Comparison of ENCODE assay signal across 14 cellular contexts in the genomic region with DNA sequence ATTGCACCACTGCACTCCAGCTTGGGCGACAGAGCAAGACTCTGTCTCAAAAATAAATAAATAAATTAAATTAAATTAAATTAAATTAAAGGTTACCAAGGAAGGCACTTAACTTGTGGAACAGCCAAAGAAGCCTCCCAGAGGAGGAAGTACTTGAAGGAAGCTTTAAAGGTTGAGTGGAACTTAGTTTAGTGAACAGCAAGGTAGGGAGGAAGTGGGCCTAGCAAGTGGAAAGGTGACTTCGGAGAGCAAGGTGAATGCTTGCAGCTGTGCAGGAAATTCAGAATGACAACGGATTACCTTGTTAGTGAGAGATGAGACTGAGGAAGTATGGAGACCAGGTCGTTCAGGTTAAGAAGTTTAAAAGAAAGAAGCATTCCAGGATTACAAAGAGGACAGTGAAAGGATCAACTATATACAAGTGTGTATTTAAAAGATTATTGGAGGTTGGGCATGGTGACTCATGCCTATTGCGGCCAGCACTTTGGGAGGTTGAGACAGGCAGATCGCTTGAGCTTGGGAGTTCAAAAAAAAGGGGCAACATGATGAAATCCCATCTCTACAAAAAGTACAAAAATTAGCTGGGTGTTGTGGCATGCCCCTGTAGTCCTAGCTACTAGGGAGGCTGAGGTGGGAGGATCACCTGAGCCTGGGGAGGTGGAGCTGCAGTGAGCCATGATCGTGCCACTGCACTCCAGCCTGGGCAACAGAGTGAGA. TPM values are rescaled to one million over a fixed set of nuclear protein-coding genes. Genes with fewer than 3 reads are reported as not detected.
A peak's percentile ranks its signal among the peaks of the same experiment; 100 is the strongest.
DNase-seq lines count a peak whose midpoint lies in the region; ATAC-seq and TF ChIP-seq lines count a peak whose summit lies in the region.
"Had no signal": no experiment of that assay in that cellular context is flagged by ENCODE, and none has a peak within 500 bp of the region (broad histone marks: within the 10 kb centered on the region; RNA-seq: fewer than 3 reads in every experiment).

No MANE protein-coding gene starts in this region.

- POLR2A ChIA-PET in PC-9 (lab: Charles Lee; ENCODE audit: unreplicated experiment) = interaction anchor here (0.6 to 1.0 kb wide), 3 partner anchors 40 to 988 kb away, joined by 3 to 6 read pairs (median 3); a partner anchor contains a TSS
- POLR2A ChIA-PET in CD4-positive, alpha-beta T cell (lab: Charles Lee) = no interaction called here

- no TSS peak for BruUV-seq in PC-9 (replicated peaks; lab: Mats Ljungman, UMichigan)

- H3K36me3 Mint-ChIP-seq in HFFc6 (ENCODE audit: low read depth) = no peaks in the 10 kb centered on the region
- H3K36me3 Mint-ChIP-seq in osteocyte (ENCODE audit: unreplicated experiment) = no peaks in the 10 kb centered on the region
- no peaks in the 10 kb centered on the region for H3K36me3 Mint-ChIP-seq in CD4-positive, alpha-beta T cell (ENCODE audit: low read depth)
- H3K36me3 Mint-ChIP-seq: activated naive CD4-positive, alpha-beta T cell treated with anti-CD3 and anti-CD28 coated beads, Interleukin-2, amount 50 U/mL, for 24 hours had no signal

- peak; percentile 36 for DNase-seq in HFFc6
- DNase-seq in PC-9 = peak; percentile 22 to 80
- no peak for DNase-seq in epithelial cell of prostate (ENCODE audit: low read depth, low spot score)
- DNase-seq in osteocyte (ENCODE audit: extremely low spot score, unreplicated experiment) = no peak
- no peak for DNase-seq in NCI-H2227 (lab: John Stamatoyannopoulos, UW; ENCODE audit: unreplicated experiment)
- no peak for DNase-seq in CD4-positive, alpha-beta T cell
- no peak for DNase-seq in T-helper 2 cell
- no peak for DNase-seq in activated CD4-positive, alpha-beta T cell treated with anti-CD3 and anti-CD28 coated beads, Interleukin-2, amount 50 U/mL, for 1 hour
- DNase-seq: activated CD4-positive, alpha-beta T cell treated with anti-CD3 and anti-CD28 coated beads for 36 hours; DMS153; NCI-H1694 treated with DMSO at 0.1 percent for 48 hours; Peyer's patch had no signal

- intact Hi-C loops in PC-9 (cut with micrococcal nuclease; ENCODE audit: unreplicated experiment) = loop anchor here (10.0 kb wide), 2 partner anchors 118 to 518 kb away; a partner anchor contains a TSS
- intact Hi-C loops in CD4-positive, alpha-beta T cell (cut with DNase I, micrococcal nuclease) = loop anchor here in 1 of 2 experiments (10.0 kb wide), 1 partner anchor 98 kb away; no protein-coding TSS in a partner anchor

- H3K79me2 ChIP-seq in PC-9 (ENCODE audit: low read depth) = no peaks in the 10 kb centered on the region
- H3K79me2 ChIP-seq: parathyroid adenoma had no signal

- peak overlapping the region; percentile 72 for H3K27ac Mint-ChIP-seq in HFFc6
- peak overlapping the region; percentile 12 for H3K27ac Mint-ChIP-seq in osteocyte (ENCODE audit: unreplicated experiment)
- no peak overlapping the region for H3K27ac Mint-ChIP-seq in CD4-positive, alpha-beta T cell
- H3K27ac Mint-ChIP-seq: activated CD4-positive, alpha-beta T cell treated with anti-CD3 and anti-CD28 coated beads for 36 hours; activated naive CD4-positive, alpha-beta T cell treated with anti-CD3 and anti-CD28 coated beads, Interleukin-2, amount 50 U/mL, for 24 hours had no signal

- H3K27ac ChIP-seq in PC-9 (peak overlapping the region; percentile 100), epithelial cell of prostate (peak overlapping the region; percentile 95)
- H3K27ac ChIP-seq in CD4-positive, alpha-beta T cell (ENCODE audit: low read depth, low read length) = no peak overlapping the region
- H3K27ac ChIP-seq: parathyroid adenoma had no signal

- no peaks in the 10 kb centered on the region for H3K36me3 ChIP-seq in PC-9 (ENCODE audit: low read depth)
- H3K36me3 ChIP-seq: Peyer's patch had no signal

- H3K27me3 ChIP-seq in PC-9 (ENCODE audit: insufficient read depth, low read depth) = no peaks in the 10 kb centered on the region
- H3K27me3 ChIP-seq in CD4-positive, alpha-beta T cell (ENCODE audit: control insufficient read depth, insufficient read depth, low read length) = no peaks in the 10 kb centered on the region
- H3K27me3 ChIP-seq: Peyer's patch had no signal

- peak overlapping the region; percentile 59 for H3K4me2 ChIP-seq in PC-9

- no peak overlapping the region for H2AFZ ChIP-seq in PC-9

- no peak for TF ChIP-seq CTCF in HFFc6 (IDR thresholded peaks at IDR 0.05)
- no peak for TF ChIP-seq CTCF in PC-9 (conservative IDR thresholded peaks at IDR 0.05)
- TF ChIP-seq CTCF in osteocyte (IDR thresholded peaks at IDR 0.05) = no peak
- no peak for TF ChIP-seq CTCF in CD4-positive, alpha-beta T cell (IDR thresholded peaks at IDR 0.05)

- H3K4me3 Mint-ChIP-seq in HFFc6 (peak overlapping the region; percentile 40), osteocyte (ENCODE audit: unreplicated experiment) (no peak overlapping the region)
- H3K4me3 Mint-ChIP-seq in CD4-positive, alpha-beta T cell = no peak overlapping the region
- H3K4me3 Mint-ChIP-seq: activated CD4-positive, alpha-beta T cell treated with anti-CD3 and anti-CD28 coated beads for 36 hours; activated naive CD4-positive, alpha-beta T cell treated with anti-CD3 and anti-CD28 coated beads, Interleukin-2, amount 50 U/mL, for 24 hours had no signal

- no peaks in the 10 kb centered on the region for H3K27me3 Mint-ChIP-seq in HFFc6 (ENCODE audit: insufficient read depth)
- H3K27me3 Mint-ChIP-seq in osteocyte (ENCODE audit: unreplicated experiment) = no peaks in the 10 kb centered on the region
- H3K27me3 Mint-ChIP-seq in CD4-positive, alpha-beta T cell = no peaks in the 10 kb centered on the region
- H3K27me3 Mint-ChIP-seq: activated naive CD4-positive, alpha-beta T cell treated with anti-CD3 and anti-CD28 coated beads, Interleukin-2, amount 50 U/mL, for 24 hours had no signal

- peaks cover 60% of the 10 kb centered on the region for H3K4me1 ChIP-seq in PC-9 (replicated peaks; ENCODE audit: insufficient read depth)
- H3K4me1 ChIP-seq: parathyroid adenoma had no signal

- H3K9me3 Mint-ChIP-seq in HFFc6 (no peaks in the 10 kb centered on the region), osteocyte (ENCODE audit: unreplicated experiment) (no peaks in the 10 kb centered on the region)
- H3K9me3 Mint-ChIP-seq in CD4-positive, alpha-beta T cell = no peaks in the 10 kb centered on the region
- H3K9me3 Mint-ChIP-seq: activated naive CD4-positive, alpha-beta T cell treated with anti-CD3 and anti-CD28 coated beads, Interleukin-2, amount 50 U/mL, for 24 hours had no signal

- H3K9me3 ChIP-seq in PC-9 (ENCODE audit: insufficient read depth, low read depth) = no peaks in the 10 kb centered on the region
- no peaks in the 10 kb centered on the region for H3K9me3 ChIP-seq in CD4-positive, alpha-beta T cell (ENCODE audit: control insufficient read depth, low read length)
- H3K9me3 ChIP-seq: Peyer's patch had no signal

- H3K9me2 ChIP-seq in PC-9 (ENCODE audit: insufficient read depth) = no peaks in the 10 kb centered on the region

- no peaks in the 10 kb centered on the region for H4K20me1 ChIP-seq in PC-9 (ENCODE audit: insufficient read depth)

- ATAC-seq in CD4-positive, alpha-beta T cell (ENCODE audit: poor library complexity) = no peak
- ATAC-seq: activated CD4-positive, alpha-beta T cell treated with anti-CD3 and anti-CD28 coated beads for 36 hours had no signal

- H3K4me3 ChIP-seq in PC-9 = no peak overlapping the region
- H3K4me3 ChIP-seq: Peyer's patch had no signal

- H3F3A ChIP-seq in PC-9 (ENCODE audit: insufficient read depth, low read depth) = peaks cover 50% of the 10 kb centered on the region

- peaks cover 56% of the 10 kb centered on the region for H3K4me1 Mint-ChIP-seq in HFFc6 (ENCODE audit: low read depth)
- H3K4me1 Mint-ChIP-seq in osteocyte (ENCODE audit: unreplicated experiment) = peaks cover 32% of the 10 kb centered on the region
- H3K4me1 Mint-ChIP-seq in CD4-positive, alpha-beta T cell (ENCODE audit: low read depth) = no peaks in the 10 kb centered on the region
- H3K4me1 Mint-ChIP-seq: activated CD4-positive, alpha-beta T cell treated with anti-CD3 and anti-CD28 coated beads for 36 hours; activated naive CD4-positive, alpha-beta T cell treated with anti-CD3 and anti-CD28 coated beads, Interleukin-2, amount 50 U/mL, for 24 hours had no signal

- CTCF ChIA-PET in PC-9 (lab: Charles Lee) = no interaction called here
- CTCF ChIA-PET in CD4-positive, alpha-beta T cell (lab: Charles Lee) = no interaction called here

RNA-seq across cellular contexts. Expression of a gene that starts 12.8 kb away (rescaled TPM):
- total RNA-seq in HFFc6 (2021; fragmentation: NEBNext Ultra II Directional; extraction: Animal tissue kit (Norgen Biotek cat#: 25700)) = under 1 TPM in 1 of 6 experiments, not detected in 5; 0.14 TPM
- total RNA-seq in PC-9 (2021) (not detected in 2 replicates), osteocyte (not detected in 2 replicates)
- total RNA-seq in CD4-positive, alpha-beta T cell = not detected
- total RNA-seq: activated CD4-positive, alpha-beta T cell treated with anti-CD3 and anti-CD28 coated beads for 36 hours had no signal

RNA-seq across cellular contexts. Expression of a gene that starts 39.9 kb away (rescaled TPM):
- total RNA-seq in HFFc6 (2021; fragmentation: NEBNext Ultra II Directional; extraction: Animal tissue kit (Norgen Biotek cat#: 25700)) = 10 to 100 TPM; 78.5 to 97.4 (median 81.1) TPM
- 47.1 and 67.9 TPM in 2 replicates for total RNA-seq in PC-9 (2021)
- 64.0 and 68.2 TPM in 2 replicates for total RNA-seq in osteocyte
- total RNA-seq in CD4-positive, alpha-beta T cell = 10 to 100 TPM; 43.2 to 47.8 TPM

RNA-seq across cellular contexts. Expression of a gene that starts 44.0 kb away (rescaled TPM):
- 1 to 10 TPM in 2 of 6 experiments, under 1 TPM in 3, not detected in 1; 0.06 to 1.3 (median 0.10) TPM for total RNA-seq in HFFc6 (2021; fragmentation: NEBNext Ultra II Directional; extraction: Animal tissue kit (Norgen Biotek cat#: 25700))
- total RNA-seq in PC-9 (2021) (20.4 and 20.9 TPM in 2 replicates), osteocyte (2.4 and 2.5 TPM in 2 replicates)
- total RNA-seq in CD4-positive, alpha-beta T cell = not detected

Comparison
In these comparisons a context has a peak if more than half of its experiments do, and no peak if none do; other contexts are left out.
1. DNase-seq: peak in HFFc6 (single experiment) and PC-9 (2 of 2); none in epithelial cell of prostate (single experiment), osteocyte (single experiment), NCI-H2227 (single experiment), CD4-positive, alpha-beta T cell (0 of 10), T-helper 2 cell (0 of 5) and activated CD4-positive, alpha-beta T cell treated with anti-CD3 and anti-CD28 coated beads, Interleukin-2, amount 50 U/mL, for 1 hour (single experiment).